ENCODE assay signal across 21 cellular contexts in genomic region chr1:167602840-167603239, GRCh38.
A peak's percentile ranks its signal among the peaks of the same experiment; 100 is the strongest.
DNase-seq lines count a peak whose midpoint lies in the region; ATAC-seq and TF ChIP-seq lines count a peak whose summit lies in the region.
"Had no signal": no experiment of that assay in that cellular context is flagged by ENCODE, and none has a peak within 500 bp of the region (broad histone marks: within the 10 kb centered on the region; RNA-seq: fewer than 3 reads in every experiment).

No MANE protein-coding gene starts in this region.

- H3K4me3 ChIP-seq in OCI-LY1 (ENCODE audit: low read depth, low read length, poor library complexity, severe bottlenecking), result no peak overlapping the region
- H3K4me3 ChIP-seq: body of pancreas, coronary artery, psoas muscle had no signal

- peaks cover 47% of the 10 kb centered on the region for H3K4me1 ChIP-seq in OCI-LY1 (ENCODE audit: insufficient read depth, low read length, severe bottlenecking)

- no peaks in the 10 kb centered on the region for H3K9me2 ChIP-seq in OCI-LY1 (ENCODE audit: low read depth, low read length)

- H2AFZ ChIP-seq in OCI-LY1 (ENCODE audit: low read length), result no peak overlapping the region

- no peaks in the 10 kb centered on the region for H3K27me3 ChIP-seq in OCI-LY1 (ENCODE audit: insufficient read depth, low read length)
- H3K27me3 ChIP-seq: body of pancreas had no signal

- peak overlapping the region; percentile 40; the same call in 1 of the 2 replicates for H3K4me2 ChIP-seq in OCI-LY1 (ENCODE audit: low read length)

- H3K27ac ChIP-seq in OCI-LY1 (ENCODE audit: low read depth, low read length, poor library complexity, severe bottlenecking), result peak overlapping the region; percentile 89
- H3K27ac ChIP-seq: body of pancreas, psoas muscle had no signal

- H3K9me3 Mint-ChIP-seq in activated naive CD4-positive, alpha-beta T cell treated with anti-CD3 and anti-CD28 coated beads, Interleukin-2, amount 10 ng/mL, durations not matched to agents 7 days and 5 days, result peaks cover 17% of the 10 kb centered on the region
- H3K9me3 Mint-ChIP-seq in activated naive CD8-positive, alpha-beta T cell treated with anti-CD3 and anti-CD28 coated beads, Interleukin-2, amount 50 U/mL, for 24 hours, result peaks cover 9% of the 10 kb centered on the region

- H3K4me3 Mint-ChIP-seq in activated naive CD4-positive, alpha-beta T cell treated with anti-CD3 and anti-CD28 coated beads, Interleukin-2, amount 10 ng/mL, durations not matched to agents 7 days and 5 days, result no peak overlapping the region
- H3K4me3 Mint-ChIP-seq in activated naive CD8-positive, alpha-beta T cell treated with anti-CD3 and anti-CD28 coated beads, Interleukin-2, amount 50 U/mL, for 24 hours, result no peak overlapping the region

- H3K36me3 Mint-ChIP-seq in activated naive CD4-positive, alpha-beta T cell treated with anti-CD3 and anti-CD28 coated beads, Interleukin-2, amount 10 ng/mL, durations not matched to agents 7 days and 5 days, result peaks cover 20% of the 10 kb centered on the region
- peaks cover 5% of the 10 kb centered on the region for H3K36me3 Mint-ChIP-seq in activated naive CD8-positive, alpha-beta T cell treated with anti-CD3 and anti-CD28 coated beads, Interleukin-2, amount 50 U/mL, for 24 hours (ENCODE audit: low read depth)

- no peak for ATAC-seq in activated naive CD8-positive, alpha-beta T cell treated with anti-CD3 and anti-CD28 coated beads, Interleukin-2, amount 50 U/mL, for 24 hours
- no peak for ATAC-seq in GM19395 (IDR thresholded peaks at IDR 0.05; ENCODE audit: unreplicated experiment)
- ATAC-seq: body of pancreas, left lobe of liver, psoas muscle, Right ventricle myocardium inferior had no signal

- H3K79me2 ChIP-seq in OCI-LY1 (ENCODE audit: insufficient read depth, low read length), result no peaks in the 10 kb centered on the region

- peak; percentile 33 for DNase-seq in activated naive CD4-positive, alpha-beta T cell treated with anti-CD3 and anti-CD28 coated beads, Interleukin-2, amount 10 ng/mL, durations not matched to agents 7 days and 5 days
- no peak for DNase-seq in activated naive CD4-positive, alpha-beta T cell treated with anti-CD3 and anti-CD28 coated beads, Interleukin-2, amount 50 U/mL, for 16 hours
- DNase-seq in activated naive CD8-positive, alpha-beta T cell treated with anti-CD3 and anti-CD28 coated beads, Interleukin-2, amount 50 U/mL, for 24 hours, result peak; percentile 38
- DNase-seq in stimulated activated CD8-positive, alpha-beta memory T cell treated with anti-CD3 and anti-CD28 coated beads, Interleukin-4, amount 100 ng/mL, for 48 hours, result peak; percentile 40
- no peak for DNase-seq in activated CD4-positive, CD25-positive, alpha-beta regulatory T cell treated with anti-CD3 and anti-CD28 coated beads, Interleukin-2, amount 50 U/mL, for 72 hours
- no peak for DNase-seq in superior temporal gyrus (ENCODE audit: extremely low spot score)
- DNase-seq: activated CD4-positive, alpha-beta T cell treated with anti-CD3 and anti-CD28 coated beads for 1 hour; activated effector memory CD4-positive, alpha-beta T cell treated with anti-CD3 and anti-CD28 coated beads, Interleukin-2, amount 50 U/mL, for 16 hours; body of pancreas; GDM1; GOT3; NCI-H146; NCI-H226; psoas muscle; stimulated activated CD4-positive, alpha-beta T cell treated with anti-CD3 and anti-CD28 coated beads, Interleukin-12 subunit alpha, Interleukin-12 subunit beta, amount 100 ng/mL, for 4 hours; substantia nigra had no signal

- CTCF ChIA-PET in activated naive CD4-positive, alpha-beta T cell treated with anti-CD3 and anti-CD28 coated beads, Interleukin-2, amount 10 ng/mL, durations not matched to agents 7 days and 5 days (lab: Charles Lee), result interaction anchor here (5.0 to 5.5 kb wide), 2 partner anchors 30 to 84 kb away, joined by 100 to 236 read pairs; partner anchors contain the start of gene RCSD1

- H3K27ac Mint-ChIP-seq in activated naive CD4-positive, alpha-beta T cell treated with anti-CD3 and anti-CD28 coated beads, Interleukin-2, amount 10 ng/mL, durations not matched to agents 7 days and 5 days, result peak overlapping the region; percentile 63
- H3K27ac Mint-ChIP-seq in activated naive CD8-positive, alpha-beta T cell treated with anti-CD3 and anti-CD28 coated beads, Interleukin-2, amount 50 U/mL, for 24 hours, result peak overlapping the region; percentile 61

- peaks cover 6% of the 10 kb centered on the region for H3K27me3 Mint-ChIP-seq in activated naive CD4-positive, alpha-beta T cell treated with anti-CD3 and anti-CD28 coated beads, Interleukin-2, amount 10 ng/mL, durations not matched to agents 7 days and 5 days
- H3K27me3 Mint-ChIP-seq in activated naive CD8-positive, alpha-beta T cell treated with anti-CD3 and anti-CD28 coated beads, Interleukin-2, amount 50 U/mL, for 24 hours, result no peaks in the 10 kb centered on the region

- H4K20me1 ChIP-seq in OCI-LY1 (ENCODE audit: insufficient read depth, low read length), result no peaks in the 10 kb centered on the region

- H3K36me3 ChIP-seq in OCI-LY1 (ENCODE audit: insufficient read depth, low read length), result 0 out of 2 replicates have a peak, but pooled peaks cover 10% of the 10 kb centered on the region

- TF ChIP-seq CTCF in OCI-LY1 (IDR thresholded peaks at IDR 0.05; ENCODE audit: low read length), result no peak

- H3K9ac ChIP-seq in OCI-LY1 (ENCODE audit: low read length), result peak overlapping the region; percentile 45; the same call in 1 of the 2 replicates

- 0 out of 2 replicates have a peak, but pooled peaks cover 5% of the 10 kb centered on the region for H3K9me3 ChIP-seq in OCI-LY1 (ENCODE audit: low read length)
- H3K9me3 ChIP-seq: psoas muscle had no signal

- peaks cover 47% of the 10 kb centered on the region for H3K4me1 Mint-ChIP-seq in activated naive CD4-positive, alpha-beta T cell treated with anti-CD3 and anti-CD28 coated beads, Interleukin-2, amount 10 ng/mL, durations not matched to agents 7 days and 5 days
- H3K4me1 Mint-ChIP-seq in activated naive CD8-positive, alpha-beta T cell treated with anti-CD3 and anti-CD28 coated beads, Interleukin-2, amount 50 U/mL, for 24 hours, result peaks cover 39% of the 10 kb centered on the region

- H3F3A ChIP-seq in OCI-LY1 (ENCODE audit: insufficient read depth, low read length), result no peaks in the 10 kb centered on the region

Comparison
In these comparisons a context has a peak if more than half of its experiments do, and no peak if none do; other contexts are left out.
1. DNase-seq: peak in activated naive CD4-positive, alpha-beta T cell treated with anti-CD3 and anti-CD28 coated beads, Interleukin-2, amount 10 ng/mL, durations not matched to agents 7 days and 5 days (single experiment), activated naive CD8-positive, alpha-beta T cell treated with anti-CD3 and anti-CD28 coated beads, Interleukin-2, amount 50 U/mL, for 24 hours (single experiment) and stimulated activated CD8-positive, alpha-beta memory T cell treated with anti-CD3 and anti-CD28 coated beads, Interleukin-4, amount 100 ng/mL, for 48 hours (single experiment); none in activated naive CD4-positive, alpha-beta T cell treated with anti-CD3 and anti-CD28 coated beads, Interleukin-2, amount 50 U/mL, for 16 hours (single experiment), activated CD4-positive, CD25-positive, alpha-beta regulatory T cell treated with anti-CD3 and anti-CD28 coated beads, Interleukin-2, amount 50 U/mL, for 72 hours (single experiment) and superior temporal gyrus (single experiment).